ENCODE assay signal across 32 cellular contexts in genomic region chr6:8193541-8193940, GRCh38.
DNase-seq lines count a peak whose midpoint lies in the region; TF ChIP-seq lines count a peak whose summit lies in the region.
"Had no signal": no experiment of that assay in that cellular context is flagged by ENCODE, and none has a peak within 500 bp of the region (broad histone marks: within the 10 kb centered on the region; RNA-seq: fewer than 3 reads in every experiment).

No MANE protein-coding gene starts in this region.

- TF ChIP-seq CTCF in endodermal cell (conservative IDR thresholded peaks at IDR 0.05) (no peak), osteoblast (IDR thresholded peaks at IDR 0.05; ENCODE audit: extremely low read depth, low read depth, low read length) (no peak)

- no peaks in the 10 kb centered on the region for H3K27me3 Mint-ChIP-seq in endodermal cell (ENCODE audit: insufficient read depth)

- no peaks in the 10 kb centered on the region for H3K36me3 ChIP-seq in endodermal cell (ENCODE audit: control insufficient read depth, insufficient read depth, low read length)
- H3K36me3 ChIP-seq in osteoblast (ENCODE audit: insufficient read depth, low read length): no peaks in the 10 kb centered on the region
- H3K36me3 ChIP-seq: cardiac muscle cell, HAP-1, heart left ventricle, Peyer's patch, SJCRH30, stomach, vagina had no signal

- H3K79me2 ChIP-seq in osteoblast (ENCODE audit: insufficient read depth, low read length): no peaks in the 10 kb centered on the region
- H3K79me2 ChIP-seq: parathyroid adenoma had no signal

- H3K27ac Mint-ChIP-seq in endodermal cell: no peak overlapping the region
- H3K27ac Mint-ChIP-seq: activated B cell treated with CpG ODN at 0.5 μM for 24 hours; activated naive CD4-positive, alpha-beta T cell treated with anti-CD3 and anti-CD28 coated beads, Interleukin-2, amount 50 U/mL, for 72 hours; CD8-positive, alpha-beta memory T cell; IgD-negative memory B cell had no signal

- no peak overlapping the region for H3K4me2 ChIP-seq in osteoblast (ENCODE audit: insufficient read depth, low read length)

- no peak overlapping the region for H3K9ac ChIP-seq in endodermal cell (ENCODE audit: extremely low read depth, low read length, poor library complexity, severe bottlenecking)
- H3K9ac ChIP-seq: parathyroid adenoma had no signal

- H3K4me3 ChIP-seq in endodermal cell (ENCODE audit: low read length) (peak overlapping the region; percentile 22), osteoblast (ENCODE audit: insufficient read depth, low read length) (no peak overlapping the region)
- H3K4me3 ChIP-seq: cardiac muscle cell, HAP-1, heart left ventricle, lung, Peyer's patch, SJCRH30, stomach, vagina had no signal

- H2AFZ ChIP-seq in osteoblast (ENCODE audit: low read length): no peak overlapping the region
- H2AFZ ChIP-seq: parathyroid adenoma had no signal

- no peak overlapping the region for H3K4me3 Mint-ChIP-seq in endodermal cell
- H3K4me3 Mint-ChIP-seq: activated B cell treated with CpG ODN at 0.5 μM for 24 hours; CD8-positive, alpha-beta memory T cell; IgD-negative memory B cell had no signal

- no peak overlapping the region for H3K27ac ChIP-seq in endodermal cell (ENCODE audit: low read depth, low read length)
- H3K27ac ChIP-seq in osteoblast (ENCODE audit: low read depth, low read length): peak overlapping the region; percentile 45
- H3K27ac ChIP-seq: cardiac muscle cell, heart left ventricle, parathyroid adenoma, Peyer's patch, SJCRH30, stomach, vagina had no signal

- no peaks in the 10 kb centered on the region for H3K36me3 Mint-ChIP-seq in endodermal cell (ENCODE audit: low read depth)
- H3K36me3 Mint-ChIP-seq: activated naive CD4-positive, alpha-beta T cell treated with anti-CD3 and anti-CD28 coated beads, Interleukin-2, amount 50 U/mL, for 72 hours; CD8-positive, alpha-beta memory T cell; IgD-negative memory B cell had no signal

- H3K4me1 Mint-ChIP-seq in endodermal cell: peaks cover 17% of the 10 kb centered on the region
- H3K4me1 Mint-ChIP-seq: activated B cell treated with CpG ODN at 0.5 μM for 24 hours; CD8-positive, alpha-beta memory T cell; IgD-negative memory B cell had no signal

- WGBS in endodermal cell (ENCODE audit: insufficient coverage in 1 of 2, insufficient read length in 1 of 2), 2 experiments: 79% methylated on average over 2 of the region's 4 CpGs; no CpG with 5 or more reads in 1 of the 2 experiments

- H3K9me3 ChIP-seq in endodermal cell (ENCODE audit: control insufficient read depth, low read length) (no peaks in the 10 kb centered on the region), osteoblast (ENCODE audit: low read depth, low read length) (no peaks in the 10 kb centered on the region)
- H3K9me3 ChIP-seq: HAP-1, Peyer's patch, SJCRH30, stomach, vagina had no signal

- DNase-seq in EH (ENCODE audit: low read depth): peak; percentile 70
- peak; percentile 67 for DNase-seq in NCI-H226
- no peak for DNase-seq in endodermal cell
- no peak for DNase-seq in osteoblast (ENCODE audit: insufficient read length, low spot score, missing footprints)
- DNase-seq in NCI-H526 (lab: John Stamatoyannopoulos, UW): no peak
- no peak for DNase-seq in effector CD4-positive, alpha-beta T cell
- DNase-seq in iPS-NIHi11 (ENCODE audit: low spot score): no peak
- DNase-seq in NCI-H2029 (lab: John Stamatoyannopoulos, UW): no peak
- DNase-seq: activated B cell treated with CpG ODN at 0.5 μM for 24 hours; activated CD4-positive, alpha-beta T cell treated with anti-CD3 and anti-CD28 coated beads, Interleukin-2, amount 50 U/mL, for 1 hour; activated effector memory CD4-positive, alpha-beta T cell treated with Interleukin-2 at 50 U/mL for 16 hours; activated T-cell treated with anti-CD3 and anti-CD28 coated beads, Interleukin-2, amount 50 U/mL, for 1 hour; anterior cingulate cortex; CD8-positive, alpha-beta memory T cell; cortex of kidney; DMS153; foreskin fibroblast; heart left ventricle; kidney; NCI-H446 treated with DMSO at 0.1 percent for 48 hours; NCI-H82; Peyer's patch; SJCRH30; stomach; T-helper 1 cell had no signal

- H3K4me1 ChIP-seq in endodermal cell (ENCODE audit: control insufficient read depth, insufficient read depth, low read length): peaks cover 4% of the 10 kb centered on the region
- peaks cover 15% of the 10 kb centered on the region for H3K4me1 ChIP-seq in osteoblast (ENCODE audit: insufficient read depth, low read length)
- H3K4me1 ChIP-seq: HAP-1, heart left ventricle, Peyer's patch, SJCRH30, stomach, vagina had no signal

- no peaks in the 10 kb centered on the region for H3K27me3 ChIP-seq in endodermal cell (ENCODE audit: control insufficient read depth, insufficient read depth, low read length, poor library complexity, severe bottlenecking)
- no peaks in the 10 kb centered on the region for H3K27me3 ChIP-seq in osteoblast (ENCODE audit: insufficient read depth, low read length)
- H3K27me3 ChIP-seq: cardiac muscle cell, Peyer's patch, SJCRH30, vagina had no signal

- no peaks in the 10 kb centered on the region for H4K20me1 ChIP-seq in osteoblast (ENCODE audit: insufficient read depth, low read length)

- H3K9me3 Mint-ChIP-seq in endodermal cell: no peaks in the 10 kb centered on the region
- H3K9me3 Mint-ChIP-seq: activated B cell treated with CpG ODN at 0.5 μM for 24 hours; activated naive CD4-positive, alpha-beta T cell treated with anti-CD3 and anti-CD28 coated beads, Interleukin-2, amount 50 U/mL, for 72 hours had no signal

Comparison
In these comparisons a context has a peak if more than half of its experiments do, and no peak if none do; other contexts are left out.
1. DNase-seq: peak in EH (single experiment) and NCI-H226 (single experiment); none in endodermal cell (single experiment), osteoblast (single experiment), NCI-H526 (0 of 2), effector CD4-positive, alpha-beta T cell (single experiment), iPS-NIHi11 (single experiment) and NCI-H2029 (single experiment).